Comparison of ENCODE assay signal across 14 cellular contexts in genomic region chr21:45435405-45435981, GRCh38. TPM values are rescaled to one million over a fixed set of nuclear protein-coding genes. Genes with fewer than 3 reads are reported as not detected.
DNase-seq lines count a peak whose midpoint lies in the region; ATAC-seq and TF ChIP-seq lines count a peak whose summit lies in the region.
"Had no signal": no experiment of that assay in that cellular context is flagged by ENCODE, and none has a peak within 500 bp of the region (broad histone marks: within the 10 kb centered on the region; RNA-seq: fewer than 3 reads in every experiment).

No MANE protein-coding gene starts in this region.

- H3K27ac ChIP-seq in GM23338 (ENCODE audit: low read depth), result peak overlapping the region; percentile 59; the same call in 1 of the 2 replicates
- peak overlapping the region; percentile 9; the same call in 1 of the 2 replicates for H3K27ac ChIP-seq in RWPE1
- peak overlapping the region in 3 of 4 donors; percentile 1 to 56 (median 33) for H3K27ac ChIP-seq in esophagus squamous epithelium
- peak overlapping the region; percentile 56 for H3K27ac ChIP-seq in smooth muscle cell (ENCODE audit: low read depth)

- no peaks in the 10 kb centered on the region for H3K36me3 ChIP-seq in GM23338 (ENCODE audit: insufficient read depth)
- no peaks in the 10 kb centered on the region for H3K36me3 ChIP-seq in esophagus squamous epithelium
- no peaks in the 10 kb centered on the region for H3K36me3 ChIP-seq in smooth muscle cell (ENCODE audit: low read depth)
- H3K36me3 ChIP-seq: HAP-1 had no signal

- no peaks in the 10 kb centered on the region for H3K9me3 Mint-ChIP-seq in GM23338

- peak overlapping the region; percentile 50; the same call in 1 of the 2 replicates for H3K27ac Mint-ChIP-seq in GM23338

- peaks cover 20% of the 10 kb centered on the region; the same call in 1 of the 2 replicates for H4K20me1 ChIP-seq in GM23338 (replicated peaks; ENCODE audit: insufficient read depth)
- peaks cover 82% of the 10 kb centered on the region for H4K20me1 ChIP-seq in smooth muscle cell (ENCODE audit: low read depth)

- no peak for TF ChIP-seq POLR2A in esophagus squamous epithelium (IDR thresholded peaks at IDR 0.05)

- CTCF ChIA-PET in RWPE1 (lab: Yijun Ruan, JAX), result interaction anchor here (1.2 kb wide), 1 partner anchor 143 kb away, joined by 4 read pairs; no protein-coding TSS in a partner anchor

- H3K27me3 ChIP-seq in GM23338 (ENCODE audit: insufficient read depth) (no peaks in the 10 kb centered on the region), esophagus squamous epithelium (no peaks in the 10 kb centered on the region), smooth muscle cell (ENCODE audit: low read depth) (no peaks in the 10 kb centered on the region)

- peaks cover 50% of the 10 kb centered on the region for H3K4me1 Mint-ChIP-seq in GM23338

- H3K9me3 ChIP-seq in esophagus squamous epithelium, result no peaks in the 10 kb centered on the region
- no peaks in the 10 kb centered on the region for H3K9me3 ChIP-seq in smooth muscle cell (replicated peaks; ENCODE audit: low read depth)
- H3K9me3 ChIP-seq: HAP-1 had no signal

- H3K4me3 ChIP-seq in GM23338 (no peak overlapping the region), esophagus squamous epithelium (no peak overlapping the region), smooth muscle cell (no peak overlapping the region)
- H3K4me3 ChIP-seq: HAP-1 had no signal

- TF ChIP-seq CTCF in GM23338 (conservative IDR thresholded peaks at IDR 0.05; ENCODE audit: low read depth in 2 of 2) (no peak), RWPE1 (conservative IDR thresholded peaks at IDR 0.05; ENCODE audit: low read depth) (no peak), esophagus squamous epithelium (IDR thresholded peaks at IDR 0.05) (no peak), smooth muscle cell (IDR thresholded peaks at IDR 0.05; ENCODE audit: borderline replicate concordance, insufficient read depth, poor library complexity, severe bottlenecking) (no peak)

- peaks cover 3% of the 10 kb centered on the region; the same call in 2 of the 3 replicates for H3K36me3 Mint-ChIP-seq in GM23338 (ENCODE audit: low read depth)

- H3K4me1 ChIP-seq in GM23338 (ENCODE audit: insufficient read depth), result peaks cover 14% of the 10 kb centered on the region; the same call in 1 of the 2 replicates
- peaks cover 15 to 82% (median 30%) of the 10 kb centered on the region in 3 donors for H3K4me1 ChIP-seq in esophagus squamous epithelium
- peaks cover 20% of the 10 kb centered on the region for H3K4me1 ChIP-seq in smooth muscle cell (ENCODE audit: low read depth)

- 79 to 100% methylated on average over 1 to 10 of the region's 15 CpGs for WGBS in esophagus squamous epithelium, 2 donors
- 92% methylated on average over 15 of the region's 15 CpGs for WGBS in smooth muscle cell (ENCODE audit: low lambda C conversion rate)

- intact Hi-C loops in esophagus squamous epithelium (cut with DNase I), result loop anchor here (10.0 kb wide), 2 partner anchors 61 to 481 kb away; no protein-coding TSS in a partner anchor

- peaks cover 70% of the 10 kb centered on the region for H3K79me2 ChIP-seq in GM23338 (replicated peaks; ENCODE audit: insufficient read depth)
- peaks cover 82% of the 10 kb centered on the region for H3K79me2 ChIP-seq in smooth muscle cell (ENCODE audit: low read depth)

- H3K27me3 Mint-ChIP-seq in GM23338 (ENCODE audit: insufficient read depth, low read depth, poor library complexity), result peaks cover 20% of the 10 kb centered on the region

- H3K9me2 ChIP-seq in GM23338 (ENCODE audit: insufficient read depth), result no peaks in the 10 kb centered on the region

- ATAC-seq in GM23338, result no peak
- ATAC-seq in HG03354 (IDR thresholded peaks at IDR 0.05; ENCODE audit: poor library complexity, severe bottlenecking, unreplicated experiment), result no peak

- POLR2A ChIA-PET in RWPE1 (lab: Yijun Ruan, JAX; ENCODE audit: low non-redundant PET), result no interaction called here

- 0 out of 2 replicates have a peak, but pooled peaks cover 10% of the 10 kb centered on the region for H3F3A ChIP-seq in GM23338 (replicated peaks; ENCODE audit: low read depth)
- H3F3A ChIP-seq in smooth muscle cell (ENCODE audit: low read depth), result peaks cover 11% of the 10 kb centered on the region

- DNase-seq in GM23338 (ENCODE audit: low spot score), result no peak
- no peak for DNase-seq in RWPE1 (ENCODE audit: low spot score)
- DNase-seq in esophagus squamous epithelium (lab: John Stamatoyannopoulos, UW), result no peak
- DNase-seq in smooth muscle cell (lab: John Stamatoyannopoulos, UW; ENCODE audit: unreplicated experiment), result no peak
- no peak for DNase-seq in NCI-H1930 (lab: John Stamatoyannopoulos, UW)
- DNase-seq in stimulated activated CD4-positive, alpha-beta T cell treated with anti-CD3 and anti-CD28 coated beads, Interleukin-1b, Interleukin-23, amount 100 ng/mL, for 48 hours, result no peak
- DNase-seq: COR-L47, DMS153, NCI-H1417 treated with DMSO at 0.1 percent for 48 hours, NCI-H2029 treated with DMSO at 0.1 percent for 48 hours, NCI-H2171 treated with DMSO at 0.1 percent for 48 hours, NCI-H748 treated with DMSO at 0.1 percent for 48 hours had no signal

- H2AFZ ChIP-seq in GM23338, result no peak overlapping the region
- H2AFZ ChIP-seq in smooth muscle cell (ENCODE audit: low read depth), result no peak overlapping the region

- no peak overlapping the region for H3K4me2 ChIP-seq in GM23338
- H3K4me2 ChIP-seq in smooth muscle cell, result no peak overlapping the region

- no peak overlapping the region for H3K9ac ChIP-seq in smooth muscle cell (ENCODE audit: low read depth)

- no peak overlapping the region for H3K4me3 Mint-ChIP-seq in GM23338

TF ChIP-seq in GM23338, 12 proteins besides CTCF, POLR2A, EP300 and RAD21 (continues in another document):
- TF ChIP-seq STAT1 (IDR thresholded peaks at IDR 0.05; ENCODE audit: unreplicated experiment) (no peak), JUNB (IDR thresholded peaks at IDR 0.05; ENCODE audit: unreplicated experiment) (no peak), CREB1 (CRISPR knock-in tag; IDR thresholded peaks at IDR 0.05; ENCODE audit: low read depth) (no peak), EZH2phosphoT487 (IDR thresholded peaks at IDR 0.05; ENCODE audit: unreplicated experiment) (no peak), REST (IDR thresholded peaks at IDR 0.05; ENCODE audit: unreplicated experiment) (no peak)

RNA-seq across cellular contexts. Expression of gene COL18A1, which starts 30.5 kb away (rescaled TPM):
- total RNA-seq in GM23338 (2014; rRNA removed; shearing (Covaris generic)), result 287 and 430 TPM in 2 replicates
- polyA plus RNA-seq in GM23338 (2016; fragmentation: Nextera tagmentation; extraction: Ambion mirVana) (38.4 and 45.1 TPM in 2 replicates), smooth muscle cell (362 and 485 TPM in 2 replicates)
- total RNA-seq in esophagus squamous epithelium (10 to 100 TPM; 38.9 to 69.0 (median 52.5) TPM), smooth muscle cell (192 and 240 TPM in 2 replicates)

Comparison
In these comparisons a context has a peak if more than half of its experiments do, and no peak if none do; other contexts are left out.
1. H3K27ac ChIP-seq: peak in every context shown above with its lines; median percentile 59 in GM23338; 56 in smooth muscle cell; 33 in esophagus squamous epithelium; 9 in RWPE1.